Comparison of ENCODE assay signal across 13 cellular contexts in genomic region chr10:117164878-117165556, GRCh38. TPM values are rescaled to one million over a fixed set of nuclear protein-coding genes. Genes with fewer than 3 reads are reported as not detected.
DNase-seq lines count a peak whose midpoint lies in the region; ATAC-seq lines count a peak whose summit lies in the region.
"Had no signal": no experiment of that assay in that cellular context is flagged by ENCODE, and none has a peak within 500 bp of the region (broad histone marks: within the 10 kb centered on the region; RNA-seq: fewer than 3 reads in every experiment).

No MANE protein-coding gene starts in this region.

- peak overlapping the region; percentile 65 for H3K4me3 ChIP-seq in ACC112 (ENCODE audit: low read depth, low read length)
- H3K4me3 ChIP-seq in naive thymus-derived CD4-positive, alpha-beta T cell (ENCODE audit: low read length) = no peak overlapping the region

- intact Hi-C loops in naive thymus-derived CD4-positive, alpha-beta T cell (cut with micrococcal nuclease) = loop anchor here in 1 of 2 donors (2.0 to 5.0 kb wide), 3 partner anchors 24 to 377 kb away; partner anchors contain the start of gene EMX2

- H2AFZ ChIP-seq in ACC112 (ENCODE audit: low read length, unreplicated experiment) = no peak overlapping the region

- no peaks in the 10 kb centered on the region for H3K79me2 ChIP-seq in ACC112 (ENCODE audit: control insufficient read depth, insufficient read depth, low read length, unreplicated experiment)

- peaks cover 74 to 92% (median 83%) of the 10 kb centered on the region in 5 donors for H3K27me3 Mint-ChIP-seq in naive thymus-derived CD4-positive, alpha-beta T cell

- H3K36me3 Mint-ChIP-seq in naive thymus-derived CD4-positive, alpha-beta T cell = peaks cover 0 to 6% (median 0%) of the 10 kb centered on the region in 5 donors
- H3K36me3 Mint-ChIP-seq: immature natural killer cell had no signal

- H3K9me3 ChIP-seq in ES-I3 (ENCODE audit: control insufficient read depth, insufficient read depth, low read length) = no peaks in the 10 kb centered on the region
- H3K9me3 ChIP-seq in naive thymus-derived CD4-positive, alpha-beta T cell (ENCODE audit: control insufficient read depth in 2 of 3, low read length in 3 of 3) = no peaks in the 10 kb centered on the region
- H3K9me3 ChIP-seq: pancreas had no signal

- H3K4me1 Mint-ChIP-seq in naive thymus-derived CD4-positive, alpha-beta T cell = peaks cover 15 to 64% (median 46%) of the 10 kb centered on the region in 7 donors

- H3K36me3 ChIP-seq in ACC112 (ENCODE audit: insufficient read depth, low read length) (no peaks in the 10 kb centered on the region), ES-I3 (ENCODE audit: insufficient read depth, low read length) (no peaks in the 10 kb centered on the region)
- no peaks in the 10 kb centered on the region for H3K36me3 ChIP-seq in naive thymus-derived CD4-positive, alpha-beta T cell (ENCODE audit: control insufficient read depth in 2 of 3, insufficient read depth in 3 of 3, low read length in 3 of 3)
- H3K36me3 ChIP-seq: pancreas had no signal

- CTCF ChIA-PET in naive thymus-derived CD4-positive, alpha-beta T cell (lab: Charles Lee) = interaction anchor here (1.3 kb wide), 1 partner anchor 11 kb away, joined by 7 read pairs; no protein-coding TSS in a partner anchor

- no peak for ATAC-seq in naive thymus-derived CD4-positive, alpha-beta T cell
- no peak for ATAC-seq in HG03342 (IDR thresholded peaks at IDR 0.05; ENCODE audit: unreplicated experiment)

- H3K27ac Mint-ChIP-seq in naive thymus-derived CD4-positive, alpha-beta T cell = peak overlapping the region in 1 of 9 donors; percentile 29
- H3K27ac Mint-ChIP-seq: immature natural killer cell had no signal

- H3K4me1 ChIP-seq in ACC112 (ENCODE audit: control insufficient read depth, insufficient read depth, low read length, unreplicated experiment) = no peaks in the 10 kb centered on the region
- H3K4me1 ChIP-seq in ES-I3 (ENCODE audit: insufficient read depth, low read length) = peaks cover 20% of the 10 kb centered on the region
- H3K4me1 ChIP-seq in naive thymus-derived CD4-positive, alpha-beta T cell (ENCODE audit: control insufficient read depth in 2 of 2, insufficient read depth in 2 of 2, low read length in 2 of 2) = peaks cover 3 to 21% of the 10 kb centered on the region in 2 donors

- H3K9me3 Mint-ChIP-seq in naive thymus-derived CD4-positive, alpha-beta T cell = peaks cover 0 to 8% (median 0%) of the 10 kb centered on the region in 11 donors

- DNase-seq in ecto neural progenitor cell (ENCODE audit: low spot score) = peak; percentile 54
- DNase-seq in naive thymus-derived CD4-positive, alpha-beta T cell = no peak
- DNase-seq in stimulated activated CD4-positive, alpha-beta T cell treated with anti-CD3 and anti-CD28 coated beads, Interleukin-4, amount 100 ng/mL, for 1 hour = no peak
- no peak for DNase-seq in SW480 (ENCODE audit: low spot score)
- no peak for DNase-seq in NCI-H1092 treated with DMSO at 0.1 percent for 48 hours (lab: John Stamatoyannopoulos, UW)
- DNase-seq: activated CD4-positive, CD25-positive, alpha-beta regulatory T cell; effector memory CD4-positive, alpha-beta T cell; immature natural killer cell had no signal

- POLR2A ChIA-PET in naive thymus-derived CD4-positive, alpha-beta T cell (lab: Charles Lee) = no interaction called here

- peak overlapping the region in 8 of 10 donors; percentile 2 to 77 (median 50) for H3K4me3 Mint-ChIP-seq in naive thymus-derived CD4-positive, alpha-beta T cell

- H3K27me3 ChIP-seq in ACC112 (ENCODE audit: insufficient read depth, low read length) = peaks cover 99% of the 10 kb centered on the region
- H3K27me3 ChIP-seq in naive thymus-derived CD4-positive, alpha-beta T cell (ENCODE audit: control insufficient read depth in 2 of 2, insufficient read depth in 2 of 2, low read length in 2 of 2) = peaks cover 6 to 34% of the 10 kb centered on the region in 2 donors

- peak overlapping the region; percentile 17; the same call in 1 of the 2 replicates for H3K9ac ChIP-seq in ES-I3 (ENCODE audit: low read depth, low read length)

- H3K27ac ChIP-seq in ACC112 (ENCODE audit: low read depth, low read length) = no peak overlapping the region
- H3K27ac ChIP-seq in naive thymus-derived CD4-positive, alpha-beta T cell (ENCODE audit: low read depth, low read length) = no peak overlapping the region
- H3K27ac ChIP-seq: pancreas, RWPE1 had no signal

RNA-seq across cellular contexts. Expression of gene VAX1, which starts 26.9 kb away (rescaled TPM):
- not detected for total RNA-seq in naive thymus-derived CD4-positive, alpha-beta T cell
- not detected for polyA plus RNA-seq in naive thymus-derived CD4-positive, alpha-beta T cell
- total RNA-seq: pancreas had no signal
- polyA plus RNA-seq: immature natural killer cell, pancreas had no signal

RNA-seq across cellular contexts. Expression of gene KCNK18, which starts 32.3 kb away (rescaled TPM):
- total RNA-seq in naive thymus-derived CD4-positive, alpha-beta T cell = not detected
- polyA plus RNA-seq in naive thymus-derived CD4-positive, alpha-beta T cell = not detected
- total RNA-seq: pancreas had no signal
- polyA plus RNA-seq: immature natural killer cell, pancreas had no signal
